17 cellular contexts compared by ENCODE assay signal in the genomic region with DNA sequence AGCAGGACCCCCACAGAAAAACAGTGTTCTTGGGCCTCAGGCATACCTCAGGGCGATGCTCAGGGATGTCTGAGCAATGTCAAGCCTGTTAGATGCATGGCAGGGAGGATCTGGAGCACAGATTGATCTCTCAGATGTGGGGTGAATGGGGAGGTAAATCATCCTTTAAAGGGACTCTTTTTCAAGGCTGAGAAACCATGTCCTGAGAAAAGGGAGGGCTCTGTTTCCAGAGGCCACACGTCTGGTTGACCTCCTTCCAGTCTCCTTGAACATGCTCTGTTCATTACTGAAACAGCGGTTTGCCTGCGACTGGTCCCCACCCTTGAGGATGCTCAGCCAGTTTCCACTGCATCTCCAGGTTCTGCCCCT.
A peak's percentile ranks its signal among the peaks of the same experiment; 100 is the strongest.
DNase-seq lines count a peak whose midpoint lies in the region; ATAC-seq and TF ChIP-seq lines count a peak whose summit lies in the region.
"Had no signal": no experiment of that assay in that cellular context is flagged by ENCODE, and none has a peak within 500 bp of the region (broad histone marks: within the 10 kb centered on the region; RNA-seq: fewer than 3 reads in every experiment).

No MANE protein-coding gene starts in this region.

- no peaks in the 10 kb centered on the region for H3K9me2 ChIP-seq in PC-9 (ENCODE audit: insufficient read depth)

- CTCF ChIA-PET in PC-9 (lab: Charles Lee) = interaction anchor here (0.6 kb wide), 2 partner anchors 33 to 44 kb away, joined by 3 to 6 read pairs; no protein-coding TSS in a partner anchor

- DNase-seq in CD4-positive, CD25-positive, alpha-beta regulatory T cell = no peak
- DNase-seq in PC-9 (no peak), prostate gland (ENCODE audit: low spot score) (no peak), NCI-H2196 (lab: John Stamatoyannopoulos, UW; ENCODE audit: unreplicated experiment) (no peak), Right ventricle myocardium superior (no peak)
- DNase-seq: activated CD8-positive, alpha-beta memory T cell treated with anti-CD3 and anti-CD28 coated beads for 24 hours; cerebellar nuclear complex; mesendoderm; NCI-H2107; stimulated activated CD4-positive, alpha-beta T cell treated with anti-CD3 and anti-CD28 coated beads, Interleukin-4, amount 100 ng/mL, for 24 hours; stimulated activated naive CD4-positive, alpha-beta T cell had no signal

- BruUV-seq in PC-9 (replicated peaks; lab: Mats Ljungman, UMichigan) = no TSS peak

- TF ChIP-seq POLR2A in gastroesophageal sphincter (IDR thresholded peaks at IDR 0.05) (no peak), prostate gland (IDR thresholded peaks at IDR 0.05) (no peak)

- peak overlapping the region; percentile 76 to 97 (median 93) for H3K27ac Mint-ChIP-seq in CD4-positive, CD25-positive, alpha-beta regulatory T cell
- H3K27ac Mint-ChIP-seq: GM23338 had no signal

- intact Hi-C loops in PC-9 (cut with micrococcal nuclease; ENCODE audit: unreplicated experiment) = no loop called here
- intact Hi-C loops in prostate gland (cut with DNase I) = no loop called here
- intact Hi-C loops in Right ventricle myocardium superior (cut with DNase I) = no loop called here

- WGBS in gastroesophageal sphincter (ENCODE audit: low coverage in 1 of 2), 2 donors = 92 to 100% methylated on average over 2 of the region's 4 CpGs
- 96% methylated on average over 4 of the region's 4 CpGs for WGBS in prostate gland

- H3K4me1 Mint-ChIP-seq in CD4-positive, CD25-positive, alpha-beta regulatory T cell = peaks cover 30 to 49% (median 42%) of the 10 kb centered on the region in 4 donors

- H4K20me1 ChIP-seq in PC-9 (ENCODE audit: insufficient read depth) = no peaks in the 10 kb centered on the region

- H3K36me3 ChIP-seq in CD4-positive, CD25-positive, alpha-beta regulatory T cell (ENCODE audit: control insufficient read depth, insufficient read depth, low read length) = no peaks in the 10 kb centered on the region
- H3K36me3 ChIP-seq in PC-9 (ENCODE audit: low read depth) (no peaks in the 10 kb centered on the region), gastroesophageal sphincter (no peaks in the 10 kb centered on the region), prostate gland (no peaks in the 10 kb centered on the region)
- H3K36me3 ChIP-seq: MG63 had no signal

- no peak for TF ChIP-seq EP300 in gastroesophageal sphincter (IDR thresholded peaks at IDR 0.05)

- no peak for ATAC-seq in CD4-positive, CD25-positive, alpha-beta regulatory T cell (ENCODE audit: low read depth in 2 of 2)
- ATAC-seq in gastroesophageal sphincter = no peak
- no peak for ATAC-seq in Right ventricle myocardium superior (ENCODE audit: poor library complexity)
- ATAC-seq in HG03354 (IDR thresholded peaks at IDR 0.05; ENCODE audit: poor library complexity, severe bottlenecking, unreplicated experiment) = no peak
- no peak for ATAC-seq in HG03045 (IDR thresholded peaks at IDR 0.05; ENCODE audit: unreplicated experiment)
- ATAC-seq: GM23338 had no signal

- H3K27ac ChIP-seq in CD4-positive, CD25-positive, alpha-beta regulatory T cell (ENCODE audit: insufficient read depth, low read length, poor library complexity, severe bottlenecking) = no peak overlapping the region
- H3K27ac ChIP-seq in PC-9 = peak overlapping the region; percentile 81
- peak overlapping the region in 3 of 4 donors; percentile 45 to 57 (median 45) for H3K27ac ChIP-seq in gastroesophageal sphincter
- peak overlapping the region; percentile 16 to 32 for H3K27ac ChIP-seq in prostate gland
- H3K27ac ChIP-seq: C4-2B had no signal

- peaks cover 29% of the 10 kb centered on the region for H3K4me1 ChIP-seq in CD4-positive, CD25-positive, alpha-beta regulatory T cell (ENCODE audit: control insufficient read depth, insufficient read depth, low read length, poor library complexity, severe bottlenecking)
- H3K4me1 ChIP-seq in PC-9 (replicated peaks; ENCODE audit: insufficient read depth) = peaks cover 61% of the 10 kb centered on the region
- peaks cover 16 to 47% (median 17%) of the 10 kb centered on the region in 3 donors for H3K4me1 ChIP-seq in gastroesophageal sphincter
- H3K4me1 ChIP-seq in prostate gland (replicated peaks) = no peaks in the 10 kb centered on the region

- no peaks in the 10 kb centered on the region for H3K9me3 Mint-ChIP-seq in CD4-positive, CD25-positive, alpha-beta regulatory T cell
- H3K9me3 Mint-ChIP-seq: GM23338 had no signal

- H3K36me3 Mint-ChIP-seq in CD4-positive, CD25-positive, alpha-beta regulatory T cell = peaks cover 7% of the 10 kb centered on the region

- TF ChIP-seq CTCF in PC-9 (conservative IDR thresholded peaks at IDR 0.05) (no peak), gastroesophageal sphincter (IDR thresholded peaks at IDR 0.05) (no peak), prostate gland (IDR thresholded peaks at IDR 0.05) (no peak)

- H3K9me3 ChIP-seq in CD4-positive, CD25-positive, alpha-beta regulatory T cell (ENCODE audit: control insufficient read depth in 2 of 2, low read length in 2 of 2) = no peaks in the 10 kb centered on the region
- H3K9me3 ChIP-seq in PC-9 (ENCODE audit: insufficient read depth, low read depth) = peaks cover 16% of the 10 kb centered on the region
- H3K9me3 ChIP-seq in gastroesophageal sphincter = no peaks in the 10 kb centered on the region
- no peaks in the 10 kb centered on the region for H3K9me3 ChIP-seq in prostate gland
- H3K9me3 ChIP-seq: MG63 had no signal

- POLR2A ChIA-PET in PC-9 (lab: Charles Lee; ENCODE audit: unreplicated experiment) = no interaction called here

- H3K79me2 ChIP-seq in PC-9 (ENCODE audit: low read depth) = peaks cover 29% of the 10 kb centered on the region

- H3K27me3 ChIP-seq in CD4-positive, CD25-positive, alpha-beta regulatory T cell (ENCODE audit: control insufficient read depth, insufficient read depth, low read length) = no peaks in the 10 kb centered on the region
- H3K27me3 ChIP-seq in PC-9 (ENCODE audit: insufficient read depth, low read depth) (no peaks in the 10 kb centered on the region), gastroesophageal sphincter (no peaks in the 10 kb centered on the region), prostate gland (replicated peaks; ENCODE audit: insufficient read depth) (no peaks in the 10 kb centered on the region)
- H3K27me3 ChIP-seq: MG63 had no signal

- H3K27me3 Mint-ChIP-seq in CD4-positive, CD25-positive, alpha-beta regulatory T cell = no peaks in the 10 kb centered on the region

- H3K4me2 ChIP-seq in PC-9 = peak overlapping the region; percentile 28; the same call in 1 of the 2 replicates
- H3K4me2 ChIP-seq: GM23338 had no signal

- H2AFZ ChIP-seq in PC-9 = no peak overlapping the region
- H2AFZ ChIP-seq: GM23338 had no signal

- no peak overlapping the region for H3K4me3 ChIP-seq in CD4-positive, CD25-positive, alpha-beta regulatory T cell (ENCODE audit: low read depth, low read length)
- H3K4me3 ChIP-seq in PC-9 = no peak overlapping the region
- H3K4me3 ChIP-seq in gastroesophageal sphincter = no peak overlapping the region
- no peak overlapping the region for H3K4me3 ChIP-seq in prostate gland
- H3K4me3 ChIP-seq: GM23338, MG63 had no signal

- peaks cover 42% of the 10 kb centered on the region for H3F3A ChIP-seq in PC-9 (ENCODE audit: insufficient read depth, low read depth)

- H3K4me3 Mint-ChIP-seq in CD4-positive, CD25-positive, alpha-beta regulatory T cell = peak overlapping the region in 2 of 4 donors; percentile 66 to 75
- H3K4me3 Mint-ChIP-seq: GM23338 had no signal
